ENCODE assay signal across 21 cellular contexts in genomic region chr1:172940170-172940855, GRCh38.
DNase-seq lines count a peak whose midpoint lies in the region; ATAC-seq, FAIRE-seq and TF ChIP-seq lines count a peak whose summit lies in the region.
"Had no signal": no experiment of that assay in that cellular context is flagged by ENCODE, and none has a peak within 500 bp of the region (broad histone marks: within the 10 kb centered on the region; RNA-seq: fewer than 3 reads in every experiment).

No MANE protein-coding gene starts in this region.

- peak overlapping the region; percentile 39 for H3K4me2 ChIP-seq in astrocyte (ENCODE audit: low read length)
- H3K4me2 ChIP-seq in neuronal stem cell (ENCODE audit: insufficient read depth, low read length, poor library complexity, severe bottlenecking): no peak overlapping the region
- H3K4me2 ChIP-seq: KMS-11 had no signal

- TF ChIP-seq CTCF in D721Med (IDR thresholded peaks at IDR 0.05; ENCODE audit: insufficient read depth, missing control alignments) (no peak), astrocyte (IDR thresholded peaks at IDR 0.05; ENCODE audit: insufficient read depth, low read depth, low read length) (no peak)

- no peak overlapping the region for H2BK12ac ChIP-seq in neuronal stem cell (ENCODE audit: low read length)

- H4K8ac ChIP-seq in neuronal stem cell (ENCODE audit: low read depth, low read length): no peak overlapping the region

- no peak overlapping the region for H3K14ac ChIP-seq in neuronal stem cell (ENCODE audit: low read length)

- H3K27me3 Mint-ChIP-seq in astrocyte (ENCODE audit: low read depth, unreplicated experiment): no peaks in the 10 kb centered on the region
- H3K27me3 Mint-ChIP-seq: effector memory CD8-positive, alpha-beta T cell; T-cell had no signal

- no CpG with 5 or more reads among the region's 5 CpGs for WGBS in neuronal stem cell (ENCODE audit: extremely low coverage in 2 of 2, insufficient read length in 2 of 2, insufficient replicate concordance in 1 of 2), 2 donors

- H3K23ac ChIP-seq in neuronal stem cell (ENCODE audit: low read depth, low read length, poor library complexity): no peak overlapping the region

- H3K9ac ChIP-seq in astrocyte (ENCODE audit: low read length) (no peak overlapping the region), neuronal stem cell (ENCODE audit: low read depth, low read length, poor library complexity) (no peak overlapping the region)
- H3K9ac ChIP-seq: KMS-11 had no signal

- peaks cover 21% of the 10 kb centered on the region for H3K4me1 Mint-ChIP-seq in astrocyte (ENCODE audit: low read depth, unreplicated experiment)
- H3K4me1 Mint-ChIP-seq: activated naive CD4-positive, alpha-beta T cell treated with anti-CD3 and anti-CD28 coated beads, Interleukin-2, amount 10 ng/mL, durations not matched to agents 7 days and 5 days; stimulated activated effector memory CD8-positive, alpha-beta T cell treated with anti-CD3 and anti-CD28 coated beads, Interleukin-12 subunit alpha, Interleukin-12 subunit beta, amount 100 ng/mL, for 72 hours; T-cell had no signal

- peaks cover 4% of the 10 kb centered on the region for H3K9me3 Mint-ChIP-seq in astrocyte (ENCODE audit: unreplicated experiment)
- H3K9me3 Mint-ChIP-seq: CD8-positive, alpha-beta T cell had no signal

- ATAC-seq in HG03378 (IDR thresholded peaks at IDR 0.05; ENCODE audit: unreplicated experiment): no peak
- ATAC-seq in GM18907 (IDR thresholded peaks at IDR 0.05; ENCODE audit: unreplicated experiment): no peak
- ATAC-seq: activated T-cell treated with anti-CD3 and anti-CD28 coated beads, Interleukin-2, amount 50 U/mL, for 72 hours; CD8-positive, alpha-beta T cell; effector memory CD8-positive, alpha-beta T cell; left ventricle myocardium superior; stimulated activated effector memory CD8-positive, alpha-beta T cell treated with anti-CD3 and anti-CD28 coated beads, Interleukin-12 subunit alpha, Interleukin-12 subunit beta, amount 100 ng/mL, for 72 hours; T-cell had no signal

- no peak overlapping the region for H2AFZ ChIP-seq in astrocyte (ENCODE audit: low read depth, low read length)
- peak overlapping the region; percentile 45 for H2AFZ ChIP-seq in neuronal stem cell (ENCODE audit: low read length)

- H3K4me1 ChIP-seq in astrocyte (ENCODE audit: insufficient read depth, low read length) (peaks cover 11% of the 10 kb centered on the region), neuronal stem cell (ENCODE audit: control insufficient read depth in 2 of 2, insufficient read depth in 1 of 2, low read depth in 1 of 2, low read length in 2 of 2) (peaks cover 2 to 3% of the 10 kb centered on the region in 2 donors)
- H3K4me1 ChIP-seq: vagina had no signal

- H3K9me3 ChIP-seq in astrocyte (ENCODE audit: insufficient read depth, low read depth, low read length) (no peaks in the 10 kb centered on the region), neuronal stem cell (replicated peaks in 1 of 2; ENCODE audit: control insufficient read depth in 2 of 2, insufficient read depth in 1 of 2, low read depth in 1 of 2, low read length in 2 of 2) (peaks cover 0 to 3% of the 10 kb centered on the region in 2 donors)
- H3K9me3 ChIP-seq: vagina had no signal

- FAIRE-seq in D721Med (lab: Jason Lieb, UNC): peak; percentile 55
- FAIRE-seq in astrocyte (lab: Jason Lieb, UNC): no peak
- FAIRE-seq: colon had no signal

- no peak overlapping the region for H3K18ac ChIP-seq in neuronal stem cell (ENCODE audit: low read length)

- H4K91ac ChIP-seq in neuronal stem cell (ENCODE audit: low read depth, low read length, poor library complexity): no peak overlapping the region

- H2BK15ac ChIP-seq in neuronal stem cell (ENCODE audit: low read length): no peak overlapping the region

- H2BK120ac ChIP-seq in neuronal stem cell (ENCODE audit: low read depth, low read length): no peak overlapping the region

- H3K4me3 Mint-ChIP-seq in astrocyte (ENCODE audit: unreplicated experiment): no peak overlapping the region
- H3K4me3 Mint-ChIP-seq: activated naive CD4-positive, alpha-beta T cell treated with anti-CD3 and anti-CD28 coated beads, Interleukin-2, amount 10 ng/mL, durations not matched to agents 7 days and 5 days; activated T-cell treated with anti-CD3 and anti-CD28 coated beads, Interleukin-2, amount 50 U/mL, for 72 hours; CD8-positive, alpha-beta T cell; effector memory CD8-positive, alpha-beta T cell; stimulated activated effector memory CD8-positive, alpha-beta T cell treated with anti-CD3 and anti-CD28 coated beads, Interleukin-12 subunit alpha, Interleukin-12 subunit beta, amount 100 ng/mL, for 72 hours; T-cell had no signal

- no peaks in the 10 kb centered on the region for H3K36me3 Mint-ChIP-seq in astrocyte (ENCODE audit: low read depth, unreplicated experiment)
- H3K36me3 Mint-ChIP-seq: activated naive CD4-positive, alpha-beta T cell treated with anti-CD3 and anti-CD28 coated beads, Interleukin-2, amount 10 ng/mL, durations not matched to agents 7 days and 5 days; CD8-positive, alpha-beta T cell; stimulated activated effector memory CD8-positive, alpha-beta T cell treated with anti-CD3 and anti-CD28 coated beads, Interleukin-12 subunit alpha, Interleukin-12 subunit beta, amount 100 ng/mL, for 72 hours; T-cell had no signal

- H2AK5ac ChIP-seq in neuronal stem cell (ENCODE audit: low read depth, low read length): no peak overlapping the region

- no peak overlapping the region for H3K4ac ChIP-seq in neuronal stem cell (ENCODE audit: low read length)

- peak overlapping the region; percentile 18 for H3K27ac Mint-ChIP-seq in astrocyte (ENCODE audit: unreplicated experiment)
- H3K27ac Mint-ChIP-seq: activated naive CD4-positive, alpha-beta T cell treated with anti-CD3 and anti-CD28 coated beads, Interleukin-2, amount 10 ng/mL, durations not matched to agents 7 days and 5 days; activated T-cell treated with anti-CD3 and anti-CD28 coated beads, Interleukin-2, amount 50 U/mL, for 72 hours; CD8-positive, alpha-beta T cell; effector memory CD8-positive, alpha-beta T cell; stimulated activated effector memory CD8-positive, alpha-beta T cell treated with anti-CD3 and anti-CD28 coated beads, Interleukin-12 subunit alpha, Interleukin-12 subunit beta, amount 100 ng/mL, for 72 hours; T-cell had no signal

- no peak for DNase-seq in D721Med (ENCODE audit: insufficient read length, low spot score)
- peak; percentile 95 for DNase-seq in astrocyte (ENCODE audit: low read depth)
- DNase-seq in fibroblast of peridontal ligament (ENCODE audit: extremely low read depth): peak; percentile 37
- no peak for DNase-seq in neuronal stem cell (ENCODE audit: low spot score)
- no peak for DNase-seq in HT-29 (ENCODE audit: low spot score)
- no peak for DNase-seq in HPDE6-E6E7 (ENCODE audit: extremely low spot score)
- DNase-seq: activated naive CD4-positive, alpha-beta T cell treated with anti-CD3 and anti-CD28 coated beads, Interleukin-2, amount 10 ng/mL, durations not matched to agents 7 days and 5 days; activated T-cell treated with anti-CD3 and anti-CD28 coated beads, Interleukin-2, amount 50 U/mL, for 72 hours; CD8-positive, alpha-beta T cell; effector memory CD8-positive, alpha-beta T cell; left ventricle myocardium superior; NCI-H2171 treated with DMSO at 0.1 percent for 48 hours; NCI-H69; stimulated activated CD4-positive, alpha-beta T cell treated with anti-CD3 and anti-CD28 coated beads, Interleukin-2, amount 100 ng/mL, for 24 hours; T-cell had no signal

- no peaks in the 10 kb centered on the region for H3K27me3 ChIP-seq in astrocyte (ENCODE audit: insufficient read depth, low read length)
- no peaks in the 10 kb centered on the region for H3K27me3 ChIP-seq in neuronal stem cell (ENCODE audit: control insufficient read depth in 3 of 3, insufficient read depth in 3 of 3, low read depth in 1 of 3, low read length in 3 of 3)
- H3K27me3 ChIP-seq: vagina had no signal

- H3K79me2 ChIP-seq in astrocyte (ENCODE audit: insufficient read depth, low read length): no peaks in the 10 kb centered on the region

- H3K36me3 ChIP-seq in astrocyte (ENCODE audit: insufficient read depth, low read length) (no peaks in the 10 kb centered on the region), neuronal stem cell (replicated peaks in 1 of 2; ENCODE audit: control insufficient read depth in 2 of 2, insufficient read depth in 2 of 2, low read length in 2 of 2) (no peaks in the 10 kb centered on the region)
- H3K36me3 ChIP-seq: vagina had no signal

- H2BK5ac ChIP-seq in neuronal stem cell (ENCODE audit: low read length): no peak overlapping the region

- no peaks in the 10 kb centered on the region for H3K79me1 ChIP-seq in neuronal stem cell (ENCODE audit: low read depth, low read length)

- H3K4me3 ChIP-seq in astrocyte (ENCODE audit: insufficient read depth, low read depth, low read length) (no peak overlapping the region), neuronal stem cell (ENCODE audit: low read length in 2 of 2) (no peak overlapping the region)
- H3K4me3 ChIP-seq: vagina had no signal

- H3K27ac ChIP-seq in astrocyte (ENCODE audit: low read depth, low read length): peak overlapping the region; percentile 36
- no peak overlapping the region for H3K27ac ChIP-seq in neuronal stem cell (replicated peaks; ENCODE audit: low read length)
- H3K27ac ChIP-seq: KMS-11, vagina had no signal

- H4K20me1 ChIP-seq in astrocyte (ENCODE audit: insufficient read depth, low read length): no peaks in the 10 kb centered on the region

Comparison
In these comparisons a context has a peak if more than half of its experiments do, and no peak if none do; other contexts are left out.
1. DNase-seq: peak in astrocyte (single experiment) and fibroblast of peridontal ligament (single experiment); none in D721Med (single experiment), neuronal stem cell (single experiment), HT-29 (single experiment) and HPDE6-E6E7 (single experiment).